In the genomic region with DNA sequence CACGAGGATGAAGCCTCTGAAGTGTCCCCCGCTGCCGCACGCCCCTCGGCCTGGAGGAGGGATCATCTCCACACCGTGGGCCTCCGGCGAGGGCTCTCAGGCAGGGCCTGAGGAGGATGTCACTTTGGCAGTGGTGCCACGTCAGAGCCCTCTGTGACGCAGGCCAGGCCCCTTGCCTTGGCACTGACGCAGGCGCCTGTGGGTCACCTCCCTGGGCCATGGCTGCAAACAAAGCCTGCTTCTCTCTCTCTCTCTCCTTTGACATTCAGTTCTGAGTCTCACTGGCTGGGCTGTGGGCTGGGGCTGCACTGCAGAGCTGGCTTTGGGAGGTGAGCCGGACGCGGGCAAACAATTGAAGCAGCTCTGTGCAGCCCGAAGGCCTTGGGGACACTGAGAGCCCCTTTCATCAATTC, we compare ENCODE assay signal across 18 cellular contexts.
A peak's percentile ranks its signal among the peaks of the same experiment; 100 is the strongest.
DNase-seq lines count a peak whose midpoint lies in the region; ATAC-seq and TF ChIP-seq lines count a peak whose summit lies in the region.
"Had no signal": no experiment of that assay in that cellular context is flagged by ENCODE, and none has a peak within 500 bp of the region (broad histone marks: within the 10 kb centered on the region; RNA-seq: fewer than 3 reads in every experiment).

No MANE protein-coding gene starts in this region.

- DNase-seq in SK-N-SH (peak; percentile 70), globus pallidus (ENCODE audit: low spot score) (peak; percentile 92), mucosa of gallbladder (ENCODE audit: low spot score) (peak; percentile 29), substantia nigra (lab: John Stamatoyannopoulos, UW) (peak in 46 of 49 donors; percentile 21 to 89 (median 74)), HFFc6 (no peak)
- DNase-seq: amniotic stem cell, Karpas-422, kidney glomerular epithelial cell, NCI-H1092 treated with DMSO at 0.1 percent for 48 hours, NCI-H748 treated with DMSO at 0.1 percent for 48 hours had no signal

- H3K27ac ChIP-seq in SK-N-SH (ENCODE audit: low read depth in 2 of 2, low read length in 1 of 2) (peak overlapping the region in 1 of 2 experiments; percentile 9; a peak in 1 of 4 replicates), substantia nigra (ENCODE audit: low read depth, low read length, poor library complexity, severe bottlenecking) (peak overlapping the region; percentile 78)

- TF ChIP-seq EP300 in SK-N-SH (IDR thresholded peaks at IDR 0.05; ENCODE audit: borderline replicate concordance in 1 of 2, low read depth in 1 of 2, low read length in 1 of 2): no peak

- 86% methylated on average over 4 of the region's 16 CpGs for WGBS in SK-N-SH (ENCODE audit: low lambda C conversion rate)

- H3K9me3 Mint-ChIP-seq in HFFc6: peaks cover 4% of the 10 kb centered on the region; the same call in 1 of the 2 replicates
- H3K9me3 Mint-ChIP-seq: activated T-helper 2 cell treated with anti-CD3 and anti-CD28 coated beads, Interferon-gamma antibody, Interleukin-2, Interleukin-4, amounts not matched to agents 10 μg/mL and 5 μg/mL and 100 μg/mL, durations not matched to agents 14 hours and 24 hours and 36 hours had no signal

- no peak for ATAC-seq in GM21526 (IDR thresholded peaks at IDR 0.05; ENCODE audit: low FRiP score, unreplicated experiment)
- ATAC-seq in HG02938 (IDR thresholded peaks at IDR 0.05; ENCODE audit: unreplicated experiment): no peak
- no peak for ATAC-seq in GM19328 (IDR thresholded peaks at IDR 0.05; ENCODE audit: unreplicated experiment)
- ATAC-seq: WTC11 had no signal

- peaks cover 17% of the 10 kb centered on the region for H3K36me3 Mint-ChIP-seq in HFFc6 (ENCODE audit: low read depth)

- no peaks in the 10 kb centered on the region for H3K9me3 ChIP-seq in SK-N-SH
- H3K9me3 ChIP-seq: HAP-1 had no signal

- no peak overlapping the region for H3K4me3 ChIP-seq in SK-N-SH (ENCODE audit: low read depth in 2 of 2, low read length in 1 of 2)
- H3K4me3 ChIP-seq: coronary artery, HAP-1 had no signal

- peaks cover 5% of the 10 kb centered on the region for H3K27me3 Mint-ChIP-seq in HFFc6 (ENCODE audit: insufficient read depth)
- H3K27me3 Mint-ChIP-seq: stimulated activated naive CD8-positive, alpha-beta T cell treated with anti-CD3 and anti-CD28 coated beads, Interleukin-15, Interleukin-2, amounts not matched to agents 100 ng/mL and 50 ng/mL, for 24 hours had no signal

- H3F3A ChIP-seq in SK-N-SH (replicated peaks; ENCODE audit: insufficient read depth): no peaks in the 10 kb centered on the region

- no peak overlapping the region for H3K4me2 ChIP-seq in SK-N-SH

- H3K4me1 ChIP-seq in SK-N-SH (ENCODE audit: control insufficient read depth in 1 of 2, insufficient read depth in 2 of 2, low read depth in 1 of 2, low read length in 1 of 2): peaks cover 0 to 12% of the 10 kb centered on the region in 2 experiments; a peak in 1 of 4 replicates
- H3K4me1 ChIP-seq: HAP-1 had no signal

- H3K27ac Mint-ChIP-seq in HFFc6: no peak overlapping the region
- H3K27ac Mint-ChIP-seq: activated T-helper 2 cell treated with anti-CD3 and anti-CD28 coated beads, Interferon-gamma antibody, Interleukin-2, Interleukin-4, amounts not matched to agents 10 μg/mL and 5 μg/mL and 100 μg/mL, durations not matched to agents 14 hours and 24 hours and 36 hours; stimulated activated naive CD8-positive, alpha-beta T cell treated with anti-CD3 and anti-CD28 coated beads, Interleukin-15, Interleukin-2, amounts not matched to agents 100 ng/mL and 50 ng/mL, for 24 hours; WTC11 had no signal

- no peaks in the 10 kb centered on the region for H3K9me2 ChIP-seq in SK-N-SH

- H3K9ac ChIP-seq in SK-N-SH: no peak overlapping the region

- no peaks in the 10 kb centered on the region for H4K20me1 ChIP-seq in SK-N-SH (ENCODE audit: insufficient read depth)

- POLR2A ChIA-PET in SK-N-SH (lab: Yijun Ruan, JAX): no interaction called here

- peaks cover 8% of the 10 kb centered on the region for H3K4me1 Mint-ChIP-seq in HFFc6 (ENCODE audit: low read depth)
- H3K4me1 Mint-ChIP-seq: WTC11 had no signal

- H2AFZ ChIP-seq in SK-N-SH (ENCODE audit: low read depth): no peak overlapping the region

- no peaks in the 10 kb centered on the region for H3K79me2 ChIP-seq in SK-N-SH (ENCODE audit: insufficient read depth)

- CTCF ChIA-PET in SK-N-SH (lab: Yijun Ruan, JAX): interaction anchor here (0.9 to 1.6 kb wide), 2 partner anchors 15 to 23 kb away, joined by 3 to 4 read pairs; no protein-coding TSS in a partner anchor

- TF ChIP-seq CTCF in SK-N-SH (IDR thresholded peaks at IDR 0.05) (no peak), HFFc6 (IDR thresholded peaks at IDR 0.05) (no peak)

- TF ChIP-seq RAD21 in SK-N-SH (IDR thresholded peaks at IDR 0.05; ENCODE audit: low read length): no peak

- H3K4me3 Mint-ChIP-seq in HFFc6: no peak overlapping the region
- H3K4me3 Mint-ChIP-seq: stimulated activated naive CD8-positive, alpha-beta T cell treated with anti-CD3 and anti-CD28 coated beads, Interleukin-15, Interleukin-2, amounts not matched to agents 100 ng/mL and 50 ng/mL, for 24 hours; WTC11 had no signal

- no peaks in the 10 kb centered on the region for H3K27me3 ChIP-seq in SK-N-SH (ENCODE audit: insufficient read depth)

- peaks cover 9 to 22% of the 10 kb centered on the region in 2 experiments for H3K36me3 ChIP-seq in SK-N-SH (replicated peaks in 1 of 2; ENCODE audit: control insufficient read depth in 1 of 2, insufficient read depth in 2 of 2, low read length in 1 of 2)

TF ChIP-seq in SK-N-SH, 30 proteins besides CTCF, POLR2A, EP300 and RAD21:
- TF ChIP-seq, protein P1, sequence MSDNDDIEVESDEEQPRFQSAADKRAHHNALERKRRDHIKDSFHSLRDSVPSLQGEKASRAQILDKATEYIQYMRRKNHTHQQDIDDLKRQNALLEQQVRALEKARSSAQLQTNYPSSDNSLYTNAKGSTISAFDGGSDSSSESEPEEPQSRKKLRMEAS (IDR thresholded peaks at IDR 0.05; ENCODE audit: low read depth): no peak
- no peak for TF ChIP-seq USF2 (IDR thresholded peaks at IDR 0.05; ENCODE audit: borderline replicate concordance, low read depth, low read length)
- no peak for TF ChIP-seq TCF12 (IDR thresholded peaks at IDR 0.05)
